Comparison of ENCODE assay signal across 8 cellular contexts in the genomic region with DNA sequence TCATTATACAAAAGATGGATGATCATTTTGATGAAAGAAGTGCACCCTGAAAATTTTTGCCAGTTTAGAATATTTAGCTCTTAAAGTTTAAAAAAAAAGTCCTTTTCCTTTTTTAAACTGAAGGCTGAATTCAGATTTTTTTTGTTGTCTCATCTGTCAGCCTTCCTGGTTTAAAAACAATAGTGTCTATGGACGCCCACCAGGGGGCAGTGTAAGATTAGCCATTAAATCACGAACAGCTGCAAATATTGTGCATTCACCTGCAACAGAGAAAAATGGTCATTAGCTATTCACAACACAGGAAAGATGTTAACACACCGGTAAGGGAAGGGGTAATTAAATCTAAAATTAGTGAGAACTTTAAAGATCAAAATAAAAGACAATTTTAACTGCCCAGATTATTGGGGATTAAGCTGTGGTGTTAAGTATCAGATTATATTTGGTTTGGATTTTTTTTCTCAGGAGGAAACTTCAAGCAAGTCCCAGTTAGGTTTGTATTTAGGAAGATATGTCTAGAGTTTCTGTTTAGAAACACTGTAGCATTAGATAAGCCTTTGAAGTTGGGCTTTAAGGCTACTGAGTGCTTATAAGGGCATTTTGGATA. TPM values are rescaled to one million over a fixed set of nuclear protein-coding genes. Genes with fewer than 3 reads are reported as not detected.
DNase-seq lines count a peak whose midpoint lies in the region; ATAC-seq, FAIRE-seq and TF ChIP-seq lines count a peak whose summit lies in the region.

No MANE protein-coding gene starts in this region.

- H3K4me2 ChIP-seq in Karpas-422 (ENCODE audit: low read depth, low read length, poor library complexity, severe bottlenecking) = no peak overlapping the region

- POLR2A ChIA-PET in CD8-positive, alpha-beta T cell (lab: Charles Lee) = interaction anchor here (1.0 kb wide), 1 partner anchor 84 kb away, joined by 3 read pairs; a partner anchor contains a TSS

- peak; percentile 69 for TF ChIP-seq CTCF in CD8-positive, alpha-beta T cell (IDR thresholded peaks at IDR 0.05)
- TF ChIP-seq CTCF in fibroblast of villous mesenchyme (IDR thresholded peaks at IDR 0.05; ENCODE audit: insufficient read depth, low read depth, low read length) = peak; percentile 65
- peak; percentile 81 to 85 (median 84) for TF ChIP-seq CTCF in ovary (IDR thresholded peaks at IDR 0.05)

- no peaks in the 10 kb centered on the region for H3K9me3 ChIP-seq in CD8-positive, alpha-beta T cell (ENCODE audit: low read length)
- no peaks in the 10 kb centered on the region for H3K9me3 ChIP-seq in Karpas-422 (ENCODE audit: low read length)
- H3K9me3 ChIP-seq in ovary = no peaks in the 10 kb centered on the region

- H3K36me3 Mint-ChIP-seq in CD8-positive, alpha-beta T cell = peaks cover 40% of the 10 kb centered on the region

- H3K9ac ChIP-seq in Karpas-422 (ENCODE audit: low read length) = no peak overlapping the region

- peak overlapping the region; percentile 12 for H3K27ac Mint-ChIP-seq in CD8-positive, alpha-beta T cell

- FAIRE-seq in RCC 7860 (lab: Jason Lieb, UNC) = peak; percentile 80

- intact Hi-C loops in CD8-positive, alpha-beta T cell (cut with DNase I, micrococcal nuclease) = loop anchor here (1.0 to 10.0 kb wide), 5 partner anchors 107 to 602 kb away; no protein-coding TSS in a partner anchor
- intact Hi-C loops in ovary (cut with DNase I) = loop anchor here in 2 of 4 donors (5.0 to 10.0 kb wide), 3 partner anchors 143 to 601 kb away; no protein-coding TSS in a partner anchor

- no peak overlapping the region for H3K4me3 ChIP-seq in CD8-positive, alpha-beta T cell (ENCODE audit: low read depth, low read length)
- H3K4me3 ChIP-seq in Karpas-422 (ENCODE audit: low read length) = no peak overlapping the region
- H3K4me3 ChIP-seq in fibroblast of villous mesenchyme (ENCODE audit: low read depth, low read length) = no peak overlapping the region
- no peak overlapping the region for H3K4me3 ChIP-seq in ovary

- H3K27me3 ChIP-seq in CD8-positive, alpha-beta T cell (ENCODE audit: insufficient read depth, low read length) = no peaks in the 10 kb centered on the region
- H3K27me3 ChIP-seq in Karpas-422 (ENCODE audit: low read length) (no peaks in the 10 kb centered on the region), ovary (no peaks in the 10 kb centered on the region)

- H2AFZ ChIP-seq in Karpas-422 (ENCODE audit: low read length) = no peak overlapping the region

- H3K9me3 Mint-ChIP-seq in CD8-positive, alpha-beta T cell = no peaks in the 10 kb centered on the region

- H3K4me1 ChIP-seq in CD8-positive, alpha-beta T cell (ENCODE audit: insufficient read depth, low read length) = peaks cover 5% of the 10 kb centered on the region
- peaks cover 15% of the 10 kb centered on the region for H3K4me1 ChIP-seq in Karpas-422 (ENCODE audit: low read length)
- H3K4me1 ChIP-seq in ovary (ENCODE audit: insufficient read depth) = no peaks in the 10 kb centered on the region

- no peaks in the 10 kb centered on the region for H4K20me1 ChIP-seq in Karpas-422 (ENCODE audit: insufficient read depth, low read depth, low read length)

- H3K27ac ChIP-seq in CD8-positive, alpha-beta T cell (ENCODE audit: low read depth, low read length) = no peak overlapping the region
- no peak overlapping the region for H3K27ac ChIP-seq in Karpas-422 (ENCODE audit: low read length)
- H3K27ac ChIP-seq in ovary = no peak overlapping the region

- CTCF ChIA-PET in CD8-positive, alpha-beta T cell (lab: Charles Lee) = interaction anchor here (0.5 to 5.1 kb wide), 21 partner anchors 15 to 969 kb away, joined by 3 to 67 read pairs (median 4); no protein-coding TSS in a partner anchor

- peaks cover 10% of the 10 kb centered on the region for H3K4me1 Mint-ChIP-seq in CD8-positive, alpha-beta T cell (ENCODE audit: low read depth)

- DNase-seq in CD8-positive, alpha-beta T cell = peak; percentile 34 to 86 (median 66)
- peak; percentile 88 for DNase-seq in Karpas-422
- DNase-seq in RCC 7860 (ENCODE audit: low spot score) = peak; percentile 20
- peak; percentile 60 for DNase-seq in activated T-helper 1 cell treated with Interleukin-2 at 50 U/mL for 16 hours (ENCODE audit: low read depth)
- peak; percentile 70 for DNase-seq in fibroblast of villous mesenchyme (ENCODE audit: low read depth)
- peak; percentile 64 to 80 (median 67) for DNase-seq in ovary
- peak; percentile 80 for DNase-seq in ureter (ENCODE audit: low spot score)

- no peaks in the 10 kb centered on the region for H3K9me2 ChIP-seq in Karpas-422 (replicated peaks; ENCODE audit: insufficient read depth, low read length)

- no peaks in the 10 kb centered on the region for H3K27me3 Mint-ChIP-seq in CD8-positive, alpha-beta T cell (ENCODE audit: low read depth)

- no peak overlapping the region for H3K4me3 Mint-ChIP-seq in CD8-positive, alpha-beta T cell

- TF ChIP-seq POLR2A in ovary (IDR thresholded peaks at IDR 0.05) = no peak

- H3K79me2 ChIP-seq in Karpas-422 (ENCODE audit: low read length) = peaks cover 6% of the 10 kb centered on the region

- 1 to 2% (median 1%) methylated on average over 3 of the region's 3 CpGs for WGBS in ovary, 3 donors

- no peaks in the 10 kb centered on the region for H3K36me3 ChIP-seq in CD8-positive, alpha-beta T cell (ENCODE audit: insufficient read depth, low read length)
- H3K36me3 ChIP-seq in Karpas-422 (ENCODE audit: insufficient read depth, low read length) (peaks cover 7% of the 10 kb centered on the region; the same call in 1 of the 2 replicates), ovary (no peaks in the 10 kb centered on the region)

- ATAC-seq in CD8-positive, alpha-beta T cell = no peak
- no peak for ATAC-seq in HG02885 (IDR thresholded peaks at IDR 0.05; ENCODE audit: poor library complexity, unreplicated experiment)

- no peak for TF ChIP-seq EP300 in ovary (IDR thresholded peaks at IDR 0.05)

RNA-seq across cellular contexts. Expression of a gene that starts 4.4 kb away (rescaled TPM):
- total RNA-seq in CD8-positive, alpha-beta T cell = 10 to 100 TPM; 10.6 to 11.0 TPM
- total RNA-seq in Karpas-422 (2014; rRNA removed; shearing (Covaris generic); ENCODE audit: low replicate concordance) = 21.6 and 22.2 TPM in 2 replicates
- 13.2 and 19.9 TPM in 2 replicates for total RNA-seq in fibroblast of villous mesenchyme
- total RNA-seq in ovary = 10 to 100 TPM; 12.3 to 14.7 (median 13.2) TPM
- 10 to 100 TPM in 1 of 2 donors, 1 to 10 TPM in 1; 8.2 to 14.0 TPM for polyA plus RNA-seq in ovary
- total RNA-seq in ureter = 23.1 TPM

RNA-seq across cellular contexts. Expression of a gene that starts 28.5 kb away (rescaled TPM):
- total RNA-seq in CD8-positive, alpha-beta T cell = not detected
- not detected in 2 replicates for total RNA-seq in Karpas-422 (2014; rRNA removed; shearing (Covaris generic); ENCODE audit: low replicate concordance)
- total RNA-seq in fibroblast of villous mesenchyme = not detected in 2 replicates
- not detected for total RNA-seq in ovary
- polyA plus RNA-seq in ovary = not detected
- not detected for total RNA-seq in ureter

Comparison
In these comparisons a context has a peak if more than half of its experiments do, and no peak if none do; other contexts are left out.
1. DNase-seq: peak in every context shown above with its lines; median percentile 88 in Karpas-422; 80 in ureter; 70 in fibroblast of villous mesenchyme; 67 in ovary; 66 in CD8-positive, alpha-beta T cell; 60 in activated T-helper 1 cell treated with Interleukin-2 at 50 U/mL for 16 hours; 20 in RCC 7860.